ENCODE assay signal across 19 cellular contexts in genomic region chrX:49272426-49272825, GRCh38. TPM values are rescaled to one million over a fixed set of nuclear protein-coding genes. Genes with fewer than 3 reads are reported as not detected.
A peak's percentile ranks its signal among the peaks of the same experiment; 100 is the strongest.
DNase-seq lines count a peak whose midpoint lies in the region; ATAC-seq and TF ChIP-seq lines count a peak whose summit lies in the region.
"Had no signal": no experiment of that assay in that cellular context is flagged by ENCODE, and none has a peak within 500 bp of the region (broad histone marks: within the 10 kb centered on the region; RNA-seq: fewer than 3 reads in every experiment).

No MANE protein-coding gene starts in this region.

- DNase-seq in stimulated activated naive CD4-positive, alpha-beta T cell (lab: John Stamatoyannopoulos, UW) = peak in 4 of 6 experiments; percentile 3 to 48 (median 24)
- DNase-seq in stimulated activated naive CD4-positive, alpha-beta T cell treated with Interleukin-2 at 50 U/mL for 16 hours (lab: John Stamatoyannopoulos, UW) = no peak
- DNase-seq in activated T-cell treated with anti-CD3 and anti-CD28 coated beads, Interleukin-2, amount 50 U/mL, for 4 hours = no peak
- DNase-seq in immature natural killer cell (no peak), type B pancreatic cell (ENCODE audit: extremely low spot score, unreplicated experiment) (no peak), glomerular visceral epithelial cell (ENCODE audit: extremely low spot score) (no peak), cardiac septum (ENCODE audit: low spot score) (no peak), amniotic stem cell (lab: John Stamatoyannopoulos, UW) (no peak)
- DNase-seq: anterior cingulate cortex; effector CD8-positive, alpha-beta T cell; gastrocnemius medialis; HCEC 1CT; mucosa of descending colon; OCI-M1; substantia nigra had no signal

- peak overlapping the region; percentile 76 for H3K4me3 Mint-ChIP-seq in activated T-cell treated with anti-CD3 and anti-CD28 coated beads, Interleukin-2, amount 50 U/mL, for 4 hours
- H3K4me3 Mint-ChIP-seq in immature natural killer cell (peak overlapping the region in 4 of 5 donors; percentile 29 to 68 (median 52)), type B pancreatic cell (peak overlapping the region; percentile 56)
- H3K4me3 Mint-ChIP-seq: CD14-positive monocyte had no signal

- ATAC-seq in activated T-cell treated with anti-CD3 and anti-CD28 coated beads, Interleukin-2, amount 50 U/mL, for 4 hours = no peak
- ATAC-seq: gastrocnemius medialis, mucosa of descending colon had no signal

- peaks cover 8% of the 10 kb centered on the region for H3K36me3 Mint-ChIP-seq in activated T-cell treated with anti-CD3 and anti-CD28 coated beads, Interleukin-2, amount 50 U/mL, for 4 hours (ENCODE audit: insufficient read depth)
- H3K36me3 Mint-ChIP-seq in immature natural killer cell (peaks cover 0 to 3% (median 0%) of the 10 kb centered on the region in 3 donors), type B pancreatic cell (peaks cover 4% of the 10 kb centered on the region)

- TF ChIP-seq CTCF in type B pancreatic cell (conservative IDR thresholded peaks at IDR 0.05) = no peak

- no peaks in the 10 kb centered on the region for H3K27me3 Mint-ChIP-seq in activated T-cell treated with anti-CD3 and anti-CD28 coated beads, Interleukin-2, amount 50 U/mL, for 4 hours (ENCODE audit: low read depth)
- H3K27me3 Mint-ChIP-seq in immature natural killer cell (ENCODE audit: low read depth in 3 of 3) = peaks cover 9 to 16% (median 11%) of the 10 kb centered on the region in 3 donors
- no peaks in the 10 kb centered on the region for H3K27me3 Mint-ChIP-seq in type B pancreatic cell

- peak overlapping the region in 5 of 6 donors; percentile 66 to 88 (median 80) for H3K27ac Mint-ChIP-seq in immature natural killer cell
- H3K27ac Mint-ChIP-seq in type B pancreatic cell = peak overlapping the region; percentile 59

- no peaks in the 10 kb centered on the region for H3K9me3 Mint-ChIP-seq in activated T-cell treated with anti-CD3 and anti-CD28 coated beads, Interleukin-2, amount 50 U/mL, for 4 hours
- peaks cover 0 to 2% (median 0%) of the 10 kb centered on the region in 6 donors for H3K9me3 Mint-ChIP-seq in immature natural killer cell
- no peaks in the 10 kb centered on the region for H3K9me3 Mint-ChIP-seq in type B pancreatic cell

- intact Hi-C loops in cardiac septum (cut with DNase I) = loop anchor here (5.0 kb wide), 1 partner anchor 35 kb away; the partner anchor contains the start of gene CCDC22

- peaks cover 73% of the 10 kb centered on the region for H3K4me1 Mint-ChIP-seq in activated T-cell treated with anti-CD3 and anti-CD28 coated beads, Interleukin-2, amount 50 U/mL, for 4 hours (ENCODE audit: low read depth)
- H3K4me1 Mint-ChIP-seq in immature natural killer cell = peaks cover 50 to 69% of the 10 kb centered on the region in 2 donors
- H3K4me1 Mint-ChIP-seq in type B pancreatic cell (ENCODE audit: unreplicated experiment) = peaks cover 14% of the 10 kb centered on the region

RNA-seq across cellular contexts. Expression of gene PPP1R3F, which starts 2.8 kb away (rescaled TPM):
- 1 to 10 TPM; 2.4 to 3.4 (median 3.1) TPM for total RNA-seq in activated T-cell treated with anti-CD3 and anti-CD28 coated beads, Interleukin-2, amount 50 U/mL, for 4 hours
- polyA plus RNA-seq in immature natural killer cell = 1 to 10 TPM; 1.9 to 3.4 (median 2.1) TPM
- 5.7 and 8.0 TPM in 2 replicates for total RNA-seq in type B pancreatic cell (ENCODE audit: low replicate concordance)
- 23.4 TPM for total RNA-seq in cardiac septum

RNA-seq across cellular contexts. Expression of gene FOXP3, which starts 7.9 kb away (rescaled TPM):
- 10 to 100 TPM; 14.7 to 18.5 (median 16.1) TPM for total RNA-seq in activated T-cell treated with anti-CD3 and anti-CD28 coated beads, Interleukin-2, amount 50 U/mL, for 4 hours
- under 1 TPM in 2 of 3 donors, not detected in 1; 0.08 to 0.13 TPM for polyA plus RNA-seq in immature natural killer cell
- total RNA-seq in type B pancreatic cell (ENCODE audit: low replicate concordance) = 0.24 and 0.58 TPM in 2 replicates
- total RNA-seq in cardiac septum = 0.11 TPM
- total RNA-seq: G401, gastrocnemius medialis had no signal

RNA-seq across cellular contexts. Expression of gene GAGE10, which starts 31.0 kb away (rescaled TPM):
- not detected for total RNA-seq in activated T-cell treated with anti-CD3 and anti-CD28 coated beads, Interleukin-2, amount 50 U/mL, for 4 hours
- not detected for polyA plus RNA-seq in immature natural killer cell
- total RNA-seq in type B pancreatic cell (ENCODE audit: low replicate concordance) (not detected in 2 replicates), cardiac septum (not detected)
- total RNA-seq: G401, gastrocnemius medialis, mucosa of descending colon, renal cortical epithelial cell had no signal
- polyA plus RNA-seq: CD14-positive monocyte, keratinocyte had no signal

RNA-seq across cellular contexts. Expression of gene CCDC22, which starts 37.2 kb away (rescaled TPM):
- 10 to 100 TPM; 22.7 to 23.4 (median 22.8) TPM for total RNA-seq in activated T-cell treated with anti-CD3 and anti-CD28 coated beads, Interleukin-2, amount 50 U/mL, for 4 hours
- 10 to 100 TPM; 21.6 to 29.4 (median 27.0) TPM for polyA plus RNA-seq in immature natural killer cell
- total RNA-seq in type B pancreatic cell (ENCODE audit: low replicate concordance) (13.0 and 16.6 TPM in 2 replicates), cardiac septum (10.6 TPM)

RNA-seq across cellular contexts. Expression of gene CACNA1F, which starts 39.3 kb away (rescaled TPM):
- under 1 TPM in 2 of 3 donors, not detected in 1; 0.13 to 0.19 TPM for total RNA-seq in activated T-cell treated with anti-CD3 and anti-CD28 coated beads, Interleukin-2, amount 50 U/mL, for 4 hours
- under 1 TPM in 1 of 3 donors, not detected in 2; 0.07 TPM for polyA plus RNA-seq in immature natural killer cell
- total RNA-seq in type B pancreatic cell (ENCODE audit: low replicate concordance) = 0.17 and 0.48 TPM in 2 replicates
- 0.08 TPM for total RNA-seq in cardiac septum
- total RNA-seq: G401, gastrocnemius medialis had no signal
- polyA plus RNA-seq: CD14-positive monocyte, keratinocyte had no signal

Comparison
In these comparisons a context has a peak if more than half of its experiments do, and no peak if none do; other contexts are left out.
1. DNase-seq: peak in stimulated activated naive CD4-positive, alpha-beta T cell (4 of 6); none in stimulated activated naive CD4-positive, alpha-beta T cell treated with Interleukin-2 at 50 U/mL for 16 hours (single experiment), activated T-cell treated with anti-CD3 and anti-CD28 coated beads, Interleukin-2, amount 50 U/mL, for 4 hours (single experiment), immature natural killer cell (0 of 3), type B pancreatic cell (single experiment), glomerular visceral epithelial cell (single experiment), cardiac septum (single experiment) and amniotic stem cell (single experiment).
2. Peak in every context shown above with its lines, with median percentiles within 50 percentile points of each other: H3K4me3 Mint-ChIP-seq.